ENCODE assay signal across 9 cellular contexts in genomic region chr12:38906482-38907170, GRCh38. TPM values are rescaled to one million over a fixed set of nuclear protein-coding genes. Genes with fewer than 3 reads are reported as not detected.
A peak's percentile ranks its signal among the peaks of the same experiment; 100 is the strongest.
DNase-seq lines count a peak whose midpoint lies in the region; ATAC-seq and TF ChIP-seq lines count a peak whose summit lies in the region.
"Had no signal": no experiment of that assay in that cellular context is flagged by ENCODE, and none has a peak within 500 bp of the region (broad histone marks: within the 10 kb centered on the region; RNA-seq: fewer than 3 reads in every experiment).

No MANE protein-coding gene starts in this region.

- intact Hi-C loops in A673 (cut with micrococcal nuclease; ENCODE audit: unreplicated experiment), result loop anchor here (2.0 to 5.0 kb wide), 2 partner anchors 84 to 366 kb away; no protein-coding TSS in a partner anchor

- TF ChIP-seq CTCF in A673 (conservative IDR thresholded peaks at IDR 0.05; ENCODE audit: low read depth, low read length), result peak; percentile 96

- peak overlapping the region; percentile 43 for H3K4me3 ChIP-seq in A673 (ENCODE audit: low read depth, low read length, poor library complexity, severe bottlenecking)
- peak overlapping the region; percentile 84 for H3K4me3 ChIP-seq in effector memory CD4-positive, alpha-beta T cell (ENCODE audit: insufficient read depth, low read depth, low read length, poor library complexity, severe bottlenecking)

- peaks cover 15% of the 10 kb centered on the region for H3K27me3 ChIP-seq in A673 (replicated peaks; ENCODE audit: insufficient read depth, low read depth, low read length, poor library complexity)
- H3K27me3 ChIP-seq in effector memory CD4-positive, alpha-beta T cell (replicated peaks; ENCODE audit: control insufficient read depth, insufficient read depth, low read length, poor library complexity, severe bottlenecking), result no peaks in the 10 kb centered on the region

- CTCF ChIA-PET in A673 (lab: Charles Lee), result interaction anchor here (0.6 to 3.0 kb wide), 7 partner anchors 10 to 366 kb away, joined by 3 to 9 read pairs (median 4); no protein-coding TSS in a partner anchor

- H3K9me3 ChIP-seq in A673 (ENCODE audit: low read depth, low read length, poor library complexity, severe bottlenecking), result no peaks in the 10 kb centered on the region
- no peaks in the 10 kb centered on the region for H3K9me3 ChIP-seq in effector memory CD4-positive, alpha-beta T cell (ENCODE audit: control insufficient read depth, low read length)

- BruUV-seq in A673 (replicated peaks; lab: Mats Ljungman, UMichigan), result no TSS peak

- ATAC-seq in GM18517 (IDR thresholded peaks at IDR 0.05; ENCODE audit: unreplicated experiment) (peak; percentile 52), HG02973 (IDR thresholded peaks at IDR 0.05; ENCODE audit: unreplicated experiment) (peak; percentile 55)

- H3K27ac ChIP-seq in A673 (ENCODE audit: low read depth, low read length, poor library complexity, severe bottlenecking), result no peak overlapping the region
- H3K27ac ChIP-seq in effector memory CD4-positive, alpha-beta T cell (ENCODE audit: insufficient read depth, low read length, poor library complexity, severe bottlenecking), result no peak overlapping the region

- no peaks in the 10 kb centered on the region for H3K36me3 ChIP-seq in A673 (ENCODE audit: insufficient read depth, low read length, poor library complexity, severe bottlenecking)
- no peaks in the 10 kb centered on the region for H3K36me3 ChIP-seq in effector memory CD4-positive, alpha-beta T cell (ENCODE audit: control insufficient read depth, insufficient read depth, low read length)

- H3K4me1 ChIP-seq in A673 (ENCODE audit: insufficient read depth, low read length, poor library complexity, severe bottlenecking), result no peaks in the 10 kb centered on the region
- H3K4me1 ChIP-seq in effector memory CD4-positive, alpha-beta T cell (ENCODE audit: control insufficient read depth, insufficient read depth, low read length, poor library complexity, severe bottlenecking), result peaks cover 2% of the 10 kb centered on the region

- DNase-seq in A673 (ENCODE audit: low spot score) (peak; percentile 92), NCI-H524 (lab: John Stamatoyannopoulos, UW) (peak; percentile 83 to 91), medulla oblongata (ENCODE audit: extremely low spot score) (peak; percentile 88)
- DNase-seq in activated CD4-positive, alpha-beta T cell treated with anti-CD3 and anti-CD28 coated beads, Interleukin-2, amount 50 U/mL, for 48 hours, result peak; percentile 78 to 81
- peak; percentile 25 to 42 (median 29) for DNase-seq in effector memory CD4-positive, alpha-beta T cell
- peak; percentile 48 to 70 (median 50) for DNase-seq in stimulated activated CD4-positive, alpha-beta T cell treated with anti-CD3 and anti-CD28 coated beads, TNF-alpha, amount 100 ng/mL, for 24 hours (ENCODE audit: low read depth in 3 of 3)

- POLR2A ChIA-PET in A673 (lab: Charles Lee; ENCODE audit: low non-redundant PET), result no interaction called here

RNA-seq across cellular contexts. Expression of gene CPNE8, which starts 1.2 kb away (rescaled TPM):
- total RNA-seq in A673 (2021), result 0.90 and 1.3 TPM in 2 replicates
- total RNA-seq: LHCN-M2 had no signal

Comparison
In these comparisons a context has a peak if more than half of its experiments do, and no peak if none do; other contexts are left out.
1. DNase-seq: peak in every context shown above with its lines; median percentile 92 in A673; 88 in medulla oblongata; 87 in NCI-H524; 80 in activated CD4-positive, alpha-beta T cell treated with anti-CD3 and anti-CD28 coated beads, Interleukin-2, amount 50 U/mL, for 48 hours; 50 in stimulated activated CD4-positive, alpha-beta T cell treated with anti-CD3 and anti-CD28 coated beads, TNF-alpha, amount 100 ng/mL, for 24 hours; 29 in effector memory CD4-positive, alpha-beta T cell.